Comparison of ENCODE assay signal across 1 cellular context in the genomic region with DNA sequence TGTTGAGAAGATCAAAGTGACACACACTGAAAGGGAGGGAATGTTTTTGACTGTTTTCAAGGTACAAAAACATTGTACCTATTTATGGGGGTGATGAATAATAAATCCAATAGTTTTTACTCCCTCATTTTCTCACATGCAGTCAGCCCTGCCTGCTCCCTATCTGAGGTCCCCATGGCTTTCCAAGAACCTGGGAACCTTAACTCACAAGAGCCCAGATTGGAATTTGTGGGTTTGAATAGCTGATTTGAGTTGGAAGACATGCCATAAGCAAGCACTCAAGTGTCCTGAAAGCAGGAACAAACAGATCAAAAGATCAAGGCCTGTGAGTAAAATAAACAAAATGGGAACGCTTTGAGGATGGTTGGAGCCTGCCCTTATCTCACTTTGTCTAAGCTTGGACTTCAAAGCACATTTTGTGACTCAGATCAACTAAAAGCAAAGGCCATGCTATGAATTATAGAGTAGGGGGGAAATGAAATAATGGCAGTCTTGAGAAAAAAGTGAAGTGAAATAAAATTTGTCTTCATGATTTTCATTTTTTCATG.
TF ChIP-seq lines count a peak whose summit lies in the region.

No MANE protein-coding gene starts in this region.

TF ChIP-seq in HepG2, 621 proteins besides CTCF, POLR2A, EP300 and RAD21 (continued from another document and continues in another):
- TF ChIP-seq, protein P1, sequence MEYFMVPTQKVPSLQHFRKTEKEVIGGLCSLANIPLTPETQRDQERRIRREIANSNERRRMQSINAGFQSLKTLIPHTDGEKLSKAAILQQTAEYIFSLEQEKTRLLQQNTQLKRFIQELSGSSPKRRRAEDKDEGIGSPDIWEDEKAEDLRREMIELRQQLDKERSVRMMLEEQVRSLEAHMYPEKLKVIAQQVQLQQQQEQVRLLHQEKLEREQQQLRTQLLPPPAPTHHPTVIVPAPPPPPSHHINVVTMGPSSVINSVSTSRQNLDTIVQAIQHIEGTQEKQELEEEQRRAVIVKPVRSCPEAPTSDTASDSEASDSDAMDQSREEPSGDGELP (IDR thresholded peaks at IDR 0.05; ENCODE audit: borderline replicate concordance, low read depth): no peak
- no peak for TF ChIP-seq ZXDC (CRISPR knock-in tag; IDR thresholded peaks at IDR 0.05)
- TF ChIP-seq ZNF678 (CRISPR knock-in tag; IDR thresholded peaks at IDR 0.05): no peak
- 0 out of 2 replicates have a peak, but pooled peaks have one; percentile 33 for TF ChIP-seq ELF1 (CRISPR knock-in tag; IDR thresholded peaks at IDR 0.05)
- peak; percentile 67; the same call in 1 of the 2 replicates for TF ChIP-seq ZNF264 (CRISPR knock-in tag; IDR thresholded peaks at IDR 0.05)
- TF ChIP-seq ADNP (CRISPR knock-in tag; IDR thresholded peaks at IDR 0.05): no peak
- no peak for TF ChIP-seq ZNF30 (CRISPR knock-in tag; IDR thresholded peaks at IDR 0.05)
- peak; percentile 99 for TF ChIP-seq BCL6 (CRISPR knock-in tag; IDR thresholded peaks at IDR 0.05)
- TF ChIP-seq ZNF451 (CRISPR knock-in tag; IDR thresholded peaks at IDR 0.05): no peak
- TF ChIP-seq DNMT1 (CRISPR knock-in tag; IDR thresholded peaks at IDR 0.05): no peak
- TF ChIP-seq RELA (CRISPR knock-in tag; IDR thresholded peaks at IDR 0.05): no peak
- TF ChIP-seq NONO (IDR thresholded peaks at IDR 0.05): no peak
- 0 out of 2 replicates have a peak, but pooled peaks have one; percentile 51 for TF ChIP-seq NONO (CRISPR knock-in tag; conservative IDR thresholded peaks at IDR 0.05)
- TF ChIP-seq ZFP37 (CRISPR knock-in tag; IDR thresholded peaks at IDR 0.05; ENCODE audit: borderline replicate concordance): no peak
- peak; percentile 87; the same call in 1 of the 2 replicates for TF ChIP-seq RXRB (CRISPR knock-in tag; IDR thresholded peaks at IDR 0.05; ENCODE audit: borderline replicate concordance)
- TF ChIP-seq CENPX (CRISPR knock-in tag; IDR thresholded peaks at IDR 0.05): no peak
- TF ChIP-seq KAT8 (CRISPR knock-in tag; IDR thresholded peaks at IDR 0.05): peak; percentile 60; the same call in 1 of the 2 replicates
- no peak for TF ChIP-seq ZBTB3 (CRISPR knock-in tag; IDR thresholded peaks at IDR 0.05; ENCODE audit: borderline replicate concordance, low read depth)
- TF ChIP-seq ZNF530 (CRISPR knock-in tag; IDR thresholded peaks at IDR 0.05; ENCODE audit: low read depth): no peak
- TF ChIP-seq HOXA3 (CRISPR knock-in tag; IDR thresholded peaks at IDR 0.05): peak; percentile 50; the same call in 1 of the 2 replicates
- peak; percentile 91 for TF ChIP-seq POGZ (CRISPR knock-in tag; IDR thresholded peaks at IDR 0.05)
- no peak for TF ChIP-seq ZNF776 (CRISPR knock-in tag; IDR thresholded peaks at IDR 0.05)
- TF ChIP-seq ZFX (CRISPR knock-in tag; IDR thresholded peaks at IDR 0.05; ENCODE audit: low read depth): no peak
- 0 out of 2 replicates have a peak, but pooled peaks have one; percentile 41 for TF ChIP-seq CBX5 (CRISPR knock-in tag; IDR thresholded peaks at IDR 0.05; ENCODE audit: borderline replicate concordance)
- TF ChIP-seq KDM1A (CRISPR knock-in tag; IDR thresholded peaks at IDR 0.05): 0 out of 2 replicates have a peak, but pooled peaks have one; percentile 43
- TF ChIP-seq, protein P2, sequence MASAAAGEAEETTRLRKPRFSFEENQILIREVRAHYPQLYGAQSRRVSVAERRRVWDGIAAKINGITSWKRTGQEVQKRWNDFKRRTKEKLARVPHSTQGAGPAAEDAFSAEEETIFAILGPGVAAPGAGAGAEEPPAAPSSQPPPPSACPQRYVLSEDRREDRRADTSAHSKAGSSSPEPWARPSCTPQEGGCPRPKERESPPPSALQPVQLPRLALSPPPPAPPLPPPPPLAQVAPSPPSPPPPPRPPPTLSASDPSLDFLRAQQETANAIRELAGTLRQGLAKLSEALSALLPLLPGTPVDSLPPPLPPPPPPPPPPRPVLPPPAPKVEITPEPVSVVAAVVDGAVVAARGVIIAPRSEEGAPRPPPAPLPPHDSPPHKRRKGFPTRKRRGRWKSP (CRISPR knock-in tag; IDR thresholded peaks at IDR 0.05): 0 out of 2 replicates have a peak, but pooled peaks have one; percentile 32
- TF ChIP-seq MAFG (CRISPR knock-in tag; IDR thresholded peaks at IDR 0.05): no peak
- TF ChIP-seq ATM (IDR thresholded peaks at IDR 0.05; ENCODE audit: borderline replicate concordance): no peak
- no peak for TF ChIP-seq IRF2 (CRISPR knock-in tag; IDR thresholded peaks at IDR 0.05)
- no peak for TF ChIP-seq ATF7 (IDR thresholded peaks at IDR 0.05)
- TF ChIP-seq ATF7 (CRISPR knock-in tag; IDR thresholded peaks at IDR 0.05): no peak
- TF ChIP-seq ZNF781 (CRISPR knock-in tag; IDR thresholded peaks at IDR 0.05; ENCODE audit: borderline replicate concordance, not compliant biosample characterization): no peak
- no peak for TF ChIP-seq MIER2 (CRISPR knock-in tag; IDR thresholded peaks at IDR 0.05)
- TF ChIP-seq ZKSCAN8 (CRISPR knock-in tag; IDR thresholded peaks at IDR 0.05; ENCODE audit: borderline replicate concordance): peak; percentile 77; the same call in 1 of the 2 replicates
- TF ChIP-seq ZNF496 (CRISPR knock-in tag; IDR thresholded peaks at IDR 0.05; ENCODE audit: insufficient replicate concordance): no peak
- TF ChIP-seq FOSL2 (CRISPR knock-in tag; IDR thresholded peaks at IDR 0.05): peak; percentile 96
- TF ChIP-seq ZNF75D (CRISPR knock-in tag; IDR thresholded peaks at IDR 0.05; ENCODE audit: borderline replicate concordance): no peak
- no peak for TF ChIP-seq PLRG1 (conservative IDR thresholded peaks at IDR 0.05)
- TF ChIP-seq ATRX (CRISPR knock-in tag; IDR thresholded peaks at IDR 0.05; ENCODE audit: borderline replicate concordance): no peak
- TF ChIP-seq, protein P3, sequence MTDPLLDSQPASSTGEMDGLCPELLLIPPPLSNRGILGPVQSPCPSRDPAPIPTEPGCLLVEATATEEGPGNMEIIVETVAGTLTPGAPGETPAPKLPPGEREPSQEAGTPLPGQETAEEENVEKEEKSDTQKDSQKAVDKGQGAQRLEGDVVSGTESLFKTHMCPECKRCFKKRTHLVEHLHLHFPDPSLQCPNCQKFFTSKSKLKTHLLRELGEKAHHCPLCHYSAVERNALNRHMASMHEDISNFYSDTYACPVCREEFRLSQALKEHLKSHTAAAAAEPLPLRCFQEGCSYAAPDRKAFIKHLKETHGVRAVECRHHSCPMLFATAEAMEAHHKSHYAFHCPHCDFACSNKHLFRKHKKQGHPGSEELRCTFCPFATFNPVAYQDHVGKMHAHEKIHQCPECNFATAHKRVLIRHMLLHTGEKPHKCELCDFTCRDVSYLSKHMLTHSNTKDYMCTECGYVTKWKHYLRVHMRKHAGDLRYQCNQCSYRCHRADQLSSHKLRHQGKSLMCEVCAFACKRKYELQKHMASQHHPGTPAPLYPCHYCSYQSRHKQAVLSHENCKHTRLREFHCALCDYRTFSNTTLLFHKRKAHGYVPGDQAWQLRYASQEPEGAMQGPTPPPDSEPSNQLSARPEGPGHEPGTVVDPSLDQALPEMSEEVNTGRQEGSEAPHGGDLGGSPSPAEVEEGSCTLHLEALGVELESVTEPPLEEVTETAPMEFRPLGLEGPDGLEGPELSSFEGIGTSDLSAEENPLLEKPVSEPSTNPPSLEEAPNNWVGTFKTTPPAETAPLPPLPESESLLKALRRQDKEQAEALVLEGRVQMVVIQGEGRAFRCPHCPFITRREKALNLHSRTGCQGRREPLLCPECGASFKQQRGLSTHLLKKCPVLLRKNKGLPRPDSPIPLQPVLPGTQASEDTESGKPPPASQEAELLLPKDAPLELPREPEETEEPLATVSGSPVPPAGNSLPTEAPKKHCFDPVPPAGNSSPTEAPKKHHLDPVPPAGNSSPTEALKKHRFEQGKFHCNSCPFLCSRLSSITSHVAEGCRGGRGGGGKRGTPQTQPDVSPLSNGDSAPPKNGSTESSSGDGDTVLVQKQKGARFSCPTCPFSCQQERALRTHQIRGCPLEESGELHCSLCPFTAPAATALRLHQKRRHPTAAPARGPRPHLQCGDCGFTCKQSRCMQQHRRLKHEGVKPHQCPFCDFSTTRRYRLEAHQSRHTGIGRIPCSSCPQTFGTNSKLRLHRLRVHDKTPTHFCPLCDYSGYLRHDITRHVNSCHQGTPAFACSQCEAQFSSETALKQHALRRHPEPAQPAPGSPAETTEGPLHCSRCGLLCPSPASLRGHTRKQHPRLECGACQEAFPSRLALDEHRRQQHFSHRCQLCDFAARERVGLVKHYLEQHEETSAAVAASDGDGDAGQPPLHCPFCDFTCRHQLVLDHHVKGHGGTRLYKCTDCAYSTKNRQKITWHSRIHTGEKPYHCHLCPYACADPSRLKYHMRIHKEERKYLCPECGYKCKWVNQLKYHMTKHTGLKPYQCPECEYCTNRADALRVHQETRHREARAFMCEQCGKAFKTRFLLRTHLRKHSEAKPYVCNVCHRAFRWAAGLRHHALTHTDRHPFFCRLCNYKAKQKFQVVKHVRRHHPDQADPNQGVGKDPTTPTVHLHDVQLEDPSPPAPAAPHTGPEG (CRISPR knock-in tag; IDR thresholded peaks at IDR 0.05): no peak
- TF ChIP-seq TSC22D2 (CRISPR knock-in tag; IDR thresholded peaks at IDR 0.05; ENCODE audit: borderline replicate concordance): no peak
- no peak for TF ChIP-seq SRSF4 (IDR thresholded peaks at IDR 0.05; ENCODE audit: low read depth, low read length, poor library complexity, severe bottlenecking)
- TF ChIP-seq NFIC (IDR thresholded peaks at IDR 0.05; ENCODE audit: low read length): peak; percentile 99
- TF ChIP-seq SP5 (CRISPR knock-in tag; IDR thresholded peaks at IDR 0.05; ENCODE audit: borderline replicate concordance, low read depth): peak; percentile 64; the same call in 1 of the 2 replicates
- no peak for TF ChIP-seq TBL1XR1 (IDR thresholded peaks at IDR 0.05; ENCODE audit: borderline replicate concordance, low read length, partially characterized antibody)
- peak; percentile 26; the same call in 1 of the 2 replicates for TF ChIP-seq ZBTB20 (CRISPR knock-in tag; IDR thresholded peaks at IDR 0.05; ENCODE audit: borderline replicate concordance, low read depth)
- peak; percentile 99 for TF ChIP-seq ISL2 (CRISPR knock-in tag; IDR thresholded peaks at IDR 0.05)
- TF ChIP-seq ZNF792 (CRISPR knock-in tag; IDR thresholded peaks at IDR 0.05): peak; percentile 45; the same call in 1 of the 2 replicates
- no peak for TF ChIP-seq WIZ (CRISPR knock-in tag; IDR thresholded peaks at IDR 0.05)
- TF ChIP-seq NR2F1 (CRISPR knock-in tag; IDR thresholded peaks at IDR 0.05): peak; percentile 65 to 89; a peak in 3 of 4 replicates
- TF ChIP-seq ZNF788 (CRISPR knock-in tag; IDR thresholded peaks at IDR 0.05; ENCODE audit: borderline replicate concordance): peak; percentile 31; the same call in 1 of the 2 replicates
